In genomic region chr11:130181295-130182272, GRCh38 we compare ENCODE assay signal across 8 cellular contexts. TPM values are rescaled to one million over a fixed set of nuclear protein-coding genes. Genes with fewer than 3 reads are reported as not detected.
DNase-seq lines count a peak whose midpoint lies in the region; ATAC-seq and TF ChIP-seq lines count a peak whose summit lies in the region.

No MANE protein-coding gene starts in this region.

- no peaks in the 10 kb centered on the region for H3K27me3 Mint-ChIP-seq in activated CD4-positive, alpha-beta T cell treated with anti-CD3 and anti-CD28 coated beads for 36 hours

- no peaks in the 10 kb centered on the region for H3K36me3 Mint-ChIP-seq in activated CD4-positive, alpha-beta T cell treated with anti-CD3 and anti-CD28 coated beads for 36 hours (ENCODE audit: low read depth)

- peaks cover 3 to 61% (median 26%) of the 10 kb centered on the region in 4 donors for H3K4me1 ChIP-seq in Peyer's patch
- H3K4me1 ChIP-seq in left ventricle myocardium inferior = peaks cover 45% of the 10 kb centered on the region
- H3K4me1 ChIP-seq in upper lobe of right lung = peaks cover 35% of the 10 kb centered on the region

- H3K27ac ChIP-seq in Peyer's patch (peak overlapping the region; percentile 74 to 97 (median 93)), left ventricle myocardium inferior (replicated peaks) (peak overlapping the region; percentile 89), upper lobe of right lung (no peak overlapping the region)

- DNase-seq in HT-29 (ENCODE audit: low spot score) (peak; percentile 84), Peyer's patch (peak; percentile 76 to 91 (median 81)), left ventricle myocardium inferior (no peak), upper lobe of right lung (no peak), hippocampal formation (lab: John Stamatoyannopoulos, UW) (no peak)
- no peak for DNase-seq in activated CD4-positive, alpha-beta T cell treated with anti-CD3 and anti-CD28 coated beads for 36 hours

- H3K4me1 Mint-ChIP-seq in activated CD4-positive, alpha-beta T cell treated with anti-CD3 and anti-CD28 coated beads for 36 hours = no peaks in the 10 kb centered on the region

- no peak overlapping the region for H3K4me3 Mint-ChIP-seq in activated CD4-positive, alpha-beta T cell treated with anti-CD3 and anti-CD28 coated beads for 36 hours

- ATAC-seq in GM18909 (IDR thresholded peaks at IDR 0.05; ENCODE audit: poor library complexity, unreplicated experiment) (peak; percentile 57), upper lobe of right lung (peak; percentile 72), GM21528 (IDR thresholded peaks at IDR 0.05; ENCODE audit: low FRiP score, unreplicated experiment) (no peak)
- no peak for ATAC-seq in activated CD4-positive, alpha-beta T cell treated with anti-CD3 and anti-CD28 coated beads for 36 hours

- H3K9me3 ChIP-seq in Peyer's patch (no peaks in the 10 kb centered on the region), left ventricle myocardium inferior (replicated peaks) (no peaks in the 10 kb centered on the region), upper lobe of right lung (no peaks in the 10 kb centered on the region)

- CTCF ChIA-PET in activated CD4-positive, alpha-beta T cell treated with anti-CD3 and anti-CD28 coated beads for 36 hours (lab: Charles Lee) = no interaction called here

- intact Hi-C loops in left ventricle myocardium inferior (cut with micrococcal nuclease) (no loop called here), upper lobe of right lung (cut with DNase I) (no loop called here)
- intact Hi-C loops in activated CD4-positive, alpha-beta T cell treated with anti-CD3 and anti-CD28 coated beads for 36 hours (cut with DNase I, micrococcal nuclease) = no loop called here

- H3K36me3 ChIP-seq in Peyer's patch (no peaks in the 10 kb centered on the region), left ventricle myocardium inferior (no peaks in the 10 kb centered on the region), upper lobe of right lung (no peaks in the 10 kb centered on the region)

- H3K9me3 Mint-ChIP-seq in activated CD4-positive, alpha-beta T cell treated with anti-CD3 and anti-CD28 coated beads for 36 hours (ENCODE audit: low read depth) = no peaks in the 10 kb centered on the region

- H3K27me3 ChIP-seq in Peyer's patch = no peaks in the 10 kb centered on the region
- no peaks in the 10 kb centered on the region for H3K27me3 ChIP-seq in left ventricle myocardium inferior (ENCODE audit: low read depth)
- H3K27me3 ChIP-seq in upper lobe of right lung = no peaks in the 10 kb centered on the region

- peak; percentile 37 to 59 for TF ChIP-seq POLR2A in Peyer's patch (IDR thresholded peaks at IDR 0.05)

- POLR2A ChIA-PET in activated CD4-positive, alpha-beta T cell treated with anti-CD3 and anti-CD28 coated beads for 36 hours (lab: Charles Lee) = no interaction called here

- H3K4me3 ChIP-seq in Peyer's patch (peak overlapping the region in 2 of 4 donors; percentile 25 to 33), left ventricle myocardium inferior (no peak overlapping the region), upper lobe of right lung (no peak overlapping the region)

- no peak overlapping the region for H3K27ac Mint-ChIP-seq in activated CD4-positive, alpha-beta T cell treated with anti-CD3 and anti-CD28 coated beads for 36 hours

- TF ChIP-seq CTCF in Peyer's patch (IDR thresholded peaks at IDR 0.05) (no peak), left ventricle myocardium inferior (IDR thresholded peaks at IDR 0.05; ENCODE audit: borderline replicate concordance) (no peak), upper lobe of right lung (IDR thresholded peaks at IDR 0.05) (no peak)

RNA-seq across cellular contexts. Expression of gene ST14, which starts 22.0 kb away (rescaled TPM):
- 543 and 609 TPM in 2 replicates for total RNA-seq in HT-29 (2014; rRNA removed; shearing (Covaris generic))
- total RNA-seq in Peyer's patch (100 to 1,000 TPM; 104 to 469 (median 424) TPM), left ventricle myocardium inferior (1.0 TPM), upper lobe of right lung (59.1 TPM)
- not detected for total RNA-seq in activated CD4-positive, alpha-beta T cell treated with anti-CD3 and anti-CD28 coated beads for 36 hours

Comparison
In these comparisons a context has a peak if more than half of its experiments do, and no peak if none do; other contexts are left out.
1. ATAC-seq: peak in GM18909 (single experiment) and upper lobe of right lung (single experiment); none in activated CD4-positive, alpha-beta T cell treated with anti-CD3 and anti-CD28 coated beads for 36 hours (single experiment) and GM21528 (single experiment).
2. DNase-seq: peak in HT-29 (single experiment) and Peyer's patch (3 of 3); none in left ventricle myocardium inferior (single experiment), upper lobe of right lung (single experiment), hippocampal formation (0 of 2) and activated CD4-positive, alpha-beta T cell treated with anti-CD3 and anti-CD28 coated beads for 36 hours (single experiment).
3. RNA of gene ST14, which starts 22.0 kb away (total RNA-seq): 543 to 609 TPM in HT-29, 104 to 469 TPM in Peyer's patch and 59.1 TPM in upper lobe of right lung (single experiment); 1.0 TPM in left ventricle myocardium inferior (single experiment) and not detected in activated CD4-positive, alpha-beta T cell treated with anti-CD3 and anti-CD28 coated beads for 36 hours; every median in the first group is over 10 times any median in the second.